11 cellular contexts compared by ENCODE assay signal in the genomic region with DNA sequence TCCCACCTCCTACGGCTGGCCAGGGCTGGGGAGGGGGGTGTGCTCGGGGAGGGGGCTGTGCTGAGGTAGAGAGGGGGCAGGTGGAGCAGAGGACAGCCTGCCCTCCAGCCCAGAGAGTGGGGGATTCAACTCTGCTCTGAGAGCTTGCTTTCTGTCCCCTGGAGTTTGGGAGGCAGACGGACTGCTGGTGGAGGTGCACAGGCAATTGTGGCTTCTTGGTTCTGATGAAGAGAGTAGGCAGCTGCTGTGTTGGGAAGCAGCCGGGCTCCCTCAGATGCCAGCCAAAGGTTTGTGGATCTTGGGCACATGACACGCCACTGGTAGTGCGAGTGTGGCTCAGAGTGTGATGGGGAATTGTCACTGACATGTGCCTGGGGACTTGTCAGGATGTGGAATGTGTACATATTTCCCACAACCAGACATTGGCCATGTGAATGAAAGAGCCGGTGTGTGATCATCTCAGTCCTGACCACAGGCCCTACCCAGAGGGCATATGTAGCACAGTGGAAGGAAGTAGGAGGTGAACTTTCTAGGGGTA. TPM values are rescaled to one million over a fixed set of nuclear protein-coding genes. Genes with fewer than 3 reads are reported as not detected.
DNase-seq lines count a peak whose midpoint lies in the region; ATAC-seq, FAIRE-seq and TF ChIP-seq lines count a peak whose summit lies in the region.
"Not testable (repeated sequence)": the region's sequence is repeated elsewhere in the genome, so short reads cannot be mapped to it uniquely, and the experiment has no call there.
"Had no signal": no experiment of that assay in that cellular context is flagged by ENCODE, and none has a peak within 500 bp of the region (broad histone marks: within the 10 kb centered on the region; RNA-seq: fewer than 3 reads in every experiment).

No MANE protein-coding gene starts in this region.

- ATAC-seq in right cardiac atrium (peak; percentile 11 to 24), left lung (peak; percentile 62)

- not testable (repeated sequence) for FAIRE-seq in endothelial cell of umbilical vein (lab: Jason Lieb, UNC)

- POLR2A ChIA-PET in endothelial cell of umbilical vein (lab: Charles Lee): not testable (repeated sequence)

- BruUV-seq in mammary epithelial cell (replicated peaks; lab: Mats Ljungman, UMichigan); endothelial cell of umbilical vein (replicated peaks; lab: Mats Ljungman, UMichigan): not testable (repeated sequence)

- not testable (repeated sequence) for H3K9me1 ChIP-seq in endothelial cell of umbilical vein (replicated peaks; ENCODE audit: control insufficient read depth, extremely low read depth, insufficient read depth, low read length)

- CTCF ChIA-PET in mammary epithelial cell (lab: Charles Lee; ENCODE audit: low non-redundant PET); endothelial cell of umbilical vein (lab: Charles Lee): not testable (repeated sequence)

- not testable (repeated sequence) for H3K79me2 ChIP-seq in mammary epithelial cell (ENCODE audit: insufficient read depth, low read length); endothelial cell of umbilical vein (ENCODE audit: control insufficient read depth, insufficient read depth, low read length)

- not testable (repeated sequence) for TF ChIP-seq CTCF in mammary epithelial cell (conservative IDR thresholded peaks at IDR 0.05 in 1 of 2, IDR thresholded peaks at IDR 0.05 in 1 of 2; ENCODE audit: extremely low read depth in 1 of 2, insufficient read depth in 1 of 2, low read depth in 1 of 2, low read length in 2 of 2); endothelial cell of umbilical vein (IDR thresholded peaks at IDR 0.05; ENCODE audit: extremely low read depth in 1 of 2, insufficient read depth in 1 of 2, low read depth in 1 of 2, low read length in 2 of 2); left lung (IDR thresholded peaks at IDR 0.05); vagina (IDR thresholded peaks at IDR 0.05)

- not testable (repeated sequence) for H4K20me1 ChIP-seq in mammary epithelial cell (ENCODE audit: insufficient read depth, low read length); endothelial cell of umbilical vein (replicated peaks; ENCODE audit: control insufficient read depth, extremely low read depth, insufficient read depth, low read length)

- not testable (repeated sequence) for TF ChIP-seq POLR2A in endothelial cell of umbilical vein (IDR thresholded peaks at IDR 0.05; ENCODE audit: low read depth, low read length); vagina (IDR thresholded peaks at IDR 0.05)

- not testable (repeated sequence) for H3K9me3 ChIP-seq in mammary epithelial cell (replicated peaks; ENCODE audit: insufficient read depth, low read length); endothelial cell of umbilical vein (replicated peaks; ENCODE audit: control insufficient read depth, insufficient read depth, low read length); right cardiac atrium (ENCODE audit: control insufficient read depth, low read length); left lung; vagina

- not testable (repeated sequence) for H3K4me1 ChIP-seq in mammary epithelial cell (ENCODE audit: insufficient read depth, low read length); endothelial cell of umbilical vein (ENCODE audit: control insufficient read depth, extremely low read depth, insufficient read depth, low read length); right cardiac atrium (ENCODE audit: control insufficient read depth, insufficient read depth, low read length); left lung; vagina

- H3K4me3 ChIP-seq in mammary epithelial cell (replicated peaks in 1 of 3; ENCODE audit: insufficient read depth in 1 of 3, low read depth in 2 of 3, low read length in 3 of 3); endothelial cell of umbilical vein (replicated peaks in 1 of 3; ENCODE audit: insufficient read depth in 1 of 3, low read depth in 1 of 3, low read length in 3 of 3); right cardiac atrium (ENCODE audit: low read length); left lung; vagina: not testable (repeated sequence)

- dilution Hi-C loops in mammary epithelial cell (cut with HindIII; ENCODE audit: low sequenced_read_pairs); endothelial cell of umbilical vein (cut with MboI; ENCODE audit: extremely low pct_ligation_motif_present, low sequenced_read_pairs): not testable (repeated sequence)

- intact Hi-C loops in mammary epithelial cell (cut with micrococcal nuclease); endothelial cell of umbilical vein (cut with micrococcal nuclease); right cardiac atrium (cut with DNase I); left lung (cut with DNase I); posterior vena cava (cut with DNase I); vagina (cut with DNase I): not testable (repeated sequence)

- WGBS in mammary epithelial cell (ENCODE audit: low coverage, missing lambda C conversion rate): 100% methylated on average over 3 of the region's 7 CpGs
- WGBS in right cardiac atrium: 61% methylated on average over 6 of the region's 7 CpGs

- not testable (repeated sequence) for H3K9ac ChIP-seq in mammary epithelial cell (ENCODE audit: insufficient read depth, low read length); endothelial cell of umbilical vein (replicated peaks; ENCODE audit: extremely low read depth, insufficient read depth, low read length)

- H3K27me3 ChIP-seq in mammary epithelial cell (ENCODE audit: insufficient read depth, low read length); endothelial cell of umbilical vein (ENCODE audit: control insufficient read depth in 2 of 2, insufficient read depth in 2 of 2, low read length in 2 of 2); right cardiac atrium (ENCODE audit: control insufficient read depth, insufficient read depth); left lung; vagina: not testable (repeated sequence)

- H2AFZ ChIP-seq in mammary epithelial cell (ENCODE audit: low read depth, low read length); endothelial cell of umbilical vein (ENCODE audit: low read depth, low read length): not testable (repeated sequence)

- H3K36me3 ChIP-seq in mammary epithelial cell (ENCODE audit: insufficient read depth, low read length); endothelial cell of umbilical vein (ENCODE audit: control insufficient read depth in 2 of 2, extremely low read depth in 1 of 2, insufficient read depth in 2 of 2, low read length in 2 of 2); left lung; vagina: not testable (repeated sequence)

- in situ Hi-C loops in G401 (cut with HindIII; ENCODE audit: low sequenced_read_pairs); mammary epithelial cell (cut with MboI; ENCODE audit: low sequenced_read_pairs in 2 of 2): not testable (repeated sequence)

- not testable (repeated sequence) for H3K27ac ChIP-seq in mammary epithelial cell (ENCODE audit: insufficient read depth, low read depth, low read length); endothelial cell of umbilical vein (ENCODE audit: insufficient read depth, low read depth, low read length); right cardiac atrium (ENCODE audit: low read length); left lung; vagina

- not testable (repeated sequence) for H3K4me2 ChIP-seq in mammary epithelial cell (ENCODE audit: insufficient read depth, low read depth, low read length); endothelial cell of umbilical vein (ENCODE audit: insufficient read depth, low read length)

- DNase-seq in G401 (ENCODE audit: low spot score) (peak; percentile 4), RPMI7951 (ENCODE audit: low read depth) (peak; percentile 19), mammary epithelial cell (peak; percentile 0), endothelial cell of umbilical vein (ENCODE audit: low read depth, low spot score) (peak; percentile 0), right cardiac atrium (peak in 1 of 3 donors; percentile 9), posterior vena cava (ENCODE audit: low spot score) (peak; percentile 46), vagina (ENCODE audit: extremely low spot score in 2 of 2) (peak; percentile 42 to 81)
- DNase-seq in left lung: not testable (repeated sequence)

RNA-seq across cellular contexts. Expression of a gene that starts 5.3 kb away (rescaled TPM):
- 0.06 TPM in 1 of 2 replicates, not detected in the other for total RNA-seq in G401 (2014; rRNA removed; shearing (Covaris generic))
- under 0.01 TPM in 1 of 2 replicates, not detected in the other for total RNA-seq in RPMI7951 (2014; rRNA removed; shearing (Covaris generic))
- total RNA-seq in mammary epithelial cell (not detected), endothelial cell of umbilical vein (0.18 TPM in 1 of 2 replicates, not detected in the other), right cardiac atrium (1 to 10 TPM in 3 of 4 donors, under 1 TPM in 1; 0.79 to 2.2 (median 1.1) TPM), left lung (10 to 100 TPM; 37.4 to 41.5 TPM), posterior vena cava (1 to 10 TPM; 2.6 to 2.9 TPM), vagina (17.9 TPM)
- polyA plus RNA-seq in mammary epithelial cell (0.01 TPM), endothelial cell of umbilical vein (0.08 and 0.14 TPM in 2 replicates), right cardiac atrium (0.81 TPM)
- polyA minus RNA-seq in mammary epithelial cell (not detected), endothelial cell of umbilical vein (0.25 TPM in 1 of 2 replicates, not detected in the other)
- 0.06 and 0.08 TPM in 2 replicates for polyA plus RNA-seq in endothelial cell of umbilical vein (2011; cell fraction: cytosol; rRNA removed)
- 0.05 and 0.39 TPM in 2 replicates for polyA plus RNA-seq in endothelial cell of umbilical vein (2011; cell fraction: nucleus; rRNA removed)
- 0.05 and 0.16 TPM in 2 replicates for polyA plus RNA-seq in endothelial cell of umbilical vein (2012)
- 0.41 TPM for polyA minus RNA-seq in endothelial cell of umbilical vein (2011; cell fraction: cytosol; rRNA and poly(A)+ RNA removed)
- 0.10 TPM in 1 of 2 replicates, not detected in the other for polyA minus RNA-seq in endothelial cell of umbilical vein (2011; cell fraction: nucleus; rRNA and poly(A)+ RNA removed)
- total RNA-seq: B cell, Daoy, HT-29 had no signal
